Comparison of ENCODE assay signal across 17 cellular contexts in the genomic region with DNA sequence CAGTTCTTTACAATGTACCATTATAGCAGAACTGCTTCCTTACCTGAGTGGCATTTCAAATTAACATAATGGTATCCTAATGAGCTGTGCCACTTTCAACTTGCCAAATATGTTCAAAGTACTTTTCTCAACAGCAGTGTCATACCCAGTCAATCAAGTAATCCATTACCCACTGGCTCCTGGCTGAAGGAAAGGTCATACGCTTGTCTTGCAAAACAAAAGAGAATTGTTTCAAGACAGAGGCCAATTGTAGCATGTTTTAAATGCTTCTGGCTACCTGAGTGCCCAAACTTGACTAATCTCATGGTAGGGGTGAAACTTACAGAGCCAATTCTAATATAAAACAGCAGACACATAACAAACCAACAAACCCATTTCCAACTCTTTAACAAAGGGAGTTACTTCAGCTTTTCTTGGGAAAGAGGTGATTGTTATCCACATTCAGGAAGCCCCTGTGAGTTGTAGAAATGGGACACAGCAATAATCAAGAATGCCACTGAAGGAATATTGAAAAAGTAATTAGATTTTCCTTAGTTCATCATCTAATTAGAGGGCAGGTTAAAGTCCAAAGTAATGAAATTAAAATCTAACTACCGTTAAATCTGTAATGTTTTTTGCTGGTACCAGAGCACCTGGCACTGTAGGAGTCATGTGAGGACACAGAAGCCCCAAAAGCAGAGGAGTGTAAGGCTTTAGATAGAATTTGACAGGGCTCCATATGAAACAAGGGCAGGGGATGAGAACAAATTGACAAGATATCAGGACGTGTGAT.
DNase-seq lines count a peak whose midpoint lies in the region; ATAC-seq and TF ChIP-seq lines count a peak whose summit lies in the region.
"Had no signal": no experiment of that assay in that cellular context is flagged by ENCODE, and none has a peak within 500 bp of the region (broad histone marks: within the 10 kb centered on the region; RNA-seq: fewer than 3 reads in every experiment).

No MANE protein-coding gene starts in this region.

- BruUV-seq in MCF 10A (replicated peaks; lab: Mats Ljungman, UMichigan) (no TSS peak), mammary epithelial cell (replicated peaks; lab: Mats Ljungman, UMichigan) (no TSS peak)

- H3K27ac ChIP-seq in breast epithelium (peak overlapping the region; percentile 89 to 91), mammary epithelial cell (ENCODE audit: insufficient read depth, low read depth, low read length) (no peak overlapping the region), suprapubic skin (peak overlapping the region; percentile 60)

- DNase-seq in breast epithelium (ENCODE audit: low spot score in 2 of 2) (peak in 1 of 2 donors; percentile 67), MCF 10A (ENCODE audit: unreplicated experiment) (no peak), NCI-H82 (lab: John Stamatoyannopoulos, UW) (peak; percentile 75), mammary epithelial cell (peak; percentile 61), suprapubic skin (ENCODE audit: low spot score in 2 of 2) (no peak), COR-L47 (lab: John Stamatoyannopoulos, UW) (no peak)
- DNase-seq in stimulated activated CD4-positive, alpha-beta T cell treated with anti-CD3 and anti-CD28 coated beads, Interleukin-4, amount 100 ng/mL, for 4 hours, result no peak
- DNase-seq: 8988T; C1 segment of cervical spinal cord; CD4-positive, CD25-positive, alpha-beta regulatory T cell; CD8-positive, alpha-beta memory T cell; DMS79 treated with DMSO at 0.1 percent for 48 hours; GF-D8; GOT3 had no signal

- H3K79me2 ChIP-seq in mammary epithelial cell (ENCODE audit: insufficient read depth, low read length), result no peaks in the 10 kb centered on the region

- intact Hi-C loops in breast epithelium (cut with DNase I; ENCODE audit: low total_unique reads) (no loop called here), MCF 10A (cut with micrococcal nuclease) (no loop called here), mammary epithelial cell (cut with micrococcal nuclease) (no loop called here)

- H3K4me1 ChIP-seq in breast epithelium (no peaks in the 10 kb centered on the region), mammary epithelial cell (ENCODE audit: insufficient read depth, low read length) (no peaks in the 10 kb centered on the region), suprapubic skin (no peaks in the 10 kb centered on the region)

- POLR2A ChIA-PET in MCF 10A (lab: Yijun Ruan, JAX), result no interaction called here

- no peak for TF ChIP-seq POLR2A in breast epithelium (IDR thresholded peaks at IDR 0.05)
- no peak for TF ChIP-seq POLR2A in suprapubic skin (IDR thresholded peaks at IDR 0.05)

- H3K4me3 Mint-ChIP-seq in MCF 10A (ENCODE audit: unreplicated experiment), result no peak overlapping the region
- H3K4me3 Mint-ChIP-seq: B cell; CD4-positive, CD25-positive, alpha-beta regulatory T cell; CD8-positive, alpha-beta memory T cell had no signal

- no peak overlapping the region for H3K27ac Mint-ChIP-seq in MCF 10A (ENCODE audit: low read depth, unreplicated experiment)
- H3K27ac Mint-ChIP-seq: B cell; CD4-positive, CD25-positive, alpha-beta regulatory T cell; CD8-positive, alpha-beta memory T cell had no signal

- H3K27me3 ChIP-seq in breast epithelium (no peaks in the 10 kb centered on the region), mammary epithelial cell (ENCODE audit: insufficient read depth, low read length) (no peaks in the 10 kb centered on the region), suprapubic skin (no peaks in the 10 kb centered on the region)

- H3K9ac ChIP-seq in mammary epithelial cell (ENCODE audit: insufficient read depth, low read length), result no peak overlapping the region

- no peaks in the 10 kb centered on the region for H3K36me3 Mint-ChIP-seq in MCF 10A (ENCODE audit: insufficient read depth, unreplicated experiment)
- H3K36me3 Mint-ChIP-seq: CD4-positive, CD25-positive, alpha-beta regulatory T cell; CD8-positive, alpha-beta memory T cell had no signal

- peak overlapping the region; percentile 32 for H2AFZ ChIP-seq in mammary epithelial cell (ENCODE audit: low read depth, low read length)

- TF ChIP-seq EP300 in suprapubic skin (IDR thresholded peaks at IDR 0.05), result no peak

- H3K36me3 ChIP-seq in breast epithelium (no peaks in the 10 kb centered on the region), mammary epithelial cell (ENCODE audit: insufficient read depth, low read length) (no peaks in the 10 kb centered on the region), suprapubic skin (no peaks in the 10 kb centered on the region)
- H3K36me3 ChIP-seq: HAP-1 had no signal

- no peaks in the 10 kb centered on the region for H3K27me3 Mint-ChIP-seq in MCF 10A (ENCODE audit: insufficient read depth, unreplicated experiment)
- H3K27me3 Mint-ChIP-seq: B cell had no signal

- WGBS in mammary epithelial cell (ENCODE audit: low coverage, missing lambda C conversion rate), result 16% methylated on average over 3 of the region's 3 CpGs
- 73% methylated on average over 3 of the region's 3 CpGs for WGBS in suprapubic skin

- no peak for ATAC-seq in HG02973 (IDR thresholded peaks at IDR 0.05; ENCODE audit: unreplicated experiment)

- CTCF ChIA-PET in MCF 10A (lab: Yijun Ruan, JAX), result no interaction called here
- CTCF ChIA-PET in mammary epithelial cell (lab: Charles Lee; ENCODE audit: low non-redundant PET), result no interaction called here

- dilution Hi-C loops in mammary epithelial cell (cut with HindIII; ENCODE audit: low sequenced_read_pairs), result no loop called here

- H3K4me3 ChIP-seq in breast epithelium, result no peak overlapping the region
- H3K4me3 ChIP-seq in mammary epithelial cell (replicated peaks in 1 of 3; ENCODE audit: insufficient read depth in 1 of 3, low read depth in 2 of 3, low read length in 3 of 3), result no peak overlapping the region
- no peak overlapping the region for H3K4me3 ChIP-seq in suprapubic skin
- H3K4me3 ChIP-seq: HAP-1 had no signal

- no peak for TF ChIP-seq CTCF in breast epithelium (IDR thresholded peaks at IDR 0.05)
- TF ChIP-seq CTCF in MCF 10A (IDR thresholded peaks at IDR 0.05; ENCODE audit: unreplicated experiment), result no peak
- TF ChIP-seq CTCF in mammary epithelial cell (conservative IDR thresholded peaks at IDR 0.05 in 1 of 2, IDR thresholded peaks at IDR 0.05 in 1 of 2; ENCODE audit: extremely low read depth in 1 of 2, insufficient read depth in 1 of 2, low read depth in 1 of 2, low read length in 2 of 2), result no peak
- no peak for TF ChIP-seq CTCF in suprapubic skin (IDR thresholded peaks at IDR 0.05)

- H3K4me2 ChIP-seq in mammary epithelial cell (ENCODE audit: insufficient read depth, low read depth, low read length), result no peak overlapping the region

- no peaks in the 10 kb centered on the region for H3K9me3 Mint-ChIP-seq in MCF 10A (ENCODE audit: unreplicated experiment)

- in situ Hi-C loops in mammary epithelial cell (cut with MboI; ENCODE audit: low sequenced_read_pairs in 2 of 2), result no loop called here

- no peaks in the 10 kb centered on the region for H4K20me1 ChIP-seq in mammary epithelial cell (ENCODE audit: insufficient read depth, low read length)

- no peaks in the 10 kb centered on the region for H3K4me1 Mint-ChIP-seq in MCF 10A (ENCODE audit: insufficient read depth, unreplicated experiment)
- H3K4me1 Mint-ChIP-seq: B cell; CD4-positive, CD25-positive, alpha-beta regulatory T cell; CD8-positive, alpha-beta memory T cell had no signal

- H3K9me3 ChIP-seq in breast epithelium, result peaks cover 0 to 7% of the 10 kb centered on the region in 2 donors
- no peaks in the 10 kb centered on the region for H3K9me3 ChIP-seq in mammary epithelial cell (replicated peaks; ENCODE audit: insufficient read depth, low read length)
- no peaks in the 10 kb centered on the region for H3K9me3 ChIP-seq in suprapubic skin

Comparison
In these comparisons a context has a peak if more than half of its experiments do, and no peak if none do; other contexts are left out.
1. DNase-seq: peak in NCI-H82 (single experiment) and mammary epithelial cell (single experiment); none in MCF 10A (single experiment), suprapubic skin (0 of 2), stimulated activated CD4-positive, alpha-beta T cell treated with anti-CD3 and anti-CD28 coated beads, Interleukin-4, amount 100 ng/mL, for 4 hours (0 of 2) and COR-L47 (single experiment).